1 cellular context compared by ENCODE assay signal in genomic region chr12:40946612-40947194, GRCh38.
TF ChIP-seq lines count a peak whose summit lies in the region.

No MANE protein-coding gene starts in this region.

TF ChIP-seq in WTC11, 78 proteins besides CTCF, POLR2A, EP300 and RAD21 (continued from another document):
- TF ChIP-seq ZNF281 (CRISPR knock-in tag; IDR thresholded peaks at IDR 0.05) (no peak), TP53 (CRISPR knock-in tag; IDR thresholded peaks at IDR 0.05) (no peak), ETV6 (CRISPR knock-in tag; IDR thresholded peaks at IDR 0.05) (no peak), ZNF317 (CRISPR knock-in tag; IDR thresholded peaks at IDR 0.05; ENCODE audit: borderline replicate concordance, low read depth) (no peak), SMAD3 (CRISPR knock-in tag; IDR thresholded peaks at IDR 0.05; ENCODE audit: borderline replicate concordance) (no peak), NR3C1 (CRISPR knock-in tag; conservative IDR thresholded peaks at IDR 0.05; ENCODE audit: low read depth) (no peak)
